In genomic region chr18:33440011-33440383, GRCh38 we compare ENCODE assay signal across 9 cellular contexts. TPM values are rescaled to one million over a fixed set of nuclear protein-coding genes. Genes with fewer than 3 reads are reported as not detected.
A peak's percentile ranks its signal among the peaks of the same experiment; 100 is the strongest.
DNase-seq lines count a peak whose midpoint lies in the region; ATAC-seq, FAIRE-seq and TF ChIP-seq lines count a peak whose summit lies in the region.
"Had no signal": no experiment of that assay in that cellular context is flagged by ENCODE, and none has a peak within 500 bp of the region (broad histone marks: within the 10 kb centered on the region; RNA-seq: fewer than 3 reads in every experiment).

No MANE protein-coding gene starts in this region.

- FAIRE-seq in small intestine (lab: Jason Lieb, UNC): no peak
- FAIRE-seq: GM18507 had no signal

- H3K9me3 ChIP-seq in iPS-15b (ENCODE audit: control insufficient read depth, insufficient read depth, low read length): no peaks in the 10 kb centered on the region
- H3K9me3 ChIP-seq in small intestine (ENCODE audit: control insufficient read depth, low read depth): no peaks in the 10 kb centered on the region

- no peak overlapping the region for H3K27ac ChIP-seq in small intestine (ENCODE audit: low read depth in 1 of 2, low read length in 1 of 2)

- WGBS in small intestine, 3 donors: 3 to 7% (median 7%) methylated on average over 9 of the region's 9 CpGs
- 2 to 4% methylated on average over 9 of the region's 9 CpGs for WGBS in lower leg skin, 2 donors

- no peak for ATAC-seq in HG02973 (IDR thresholded peaks at IDR 0.05; ENCODE audit: unreplicated experiment)

- H3K9ac ChIP-seq in iPS-15b (ENCODE audit: low read depth, low read length): no peak overlapping the region

- H3K36me3 ChIP-seq in iPS-15b (ENCODE audit: control insufficient read depth, insufficient read depth, low read length) (no peaks in the 10 kb centered on the region), small intestine (ENCODE audit: control insufficient read depth in 2 of 2, insufficient read depth in 2 of 2, low read length in 2 of 2) (no peaks in the 10 kb centered on the region)

- H3K4me3 ChIP-seq in iPS-15b (ENCODE audit: low read depth, low read length) (peak overlapping the region; percentile 70), small intestine (ENCODE audit: low read depth in 1 of 2, low read length in 2 of 2) (peak overlapping the region in 1 of 2 donors; percentile 24), lower leg skin (ENCODE audit: low read depth, poor library complexity, severe bottlenecking) (no peak overlapping the region)

- DNase-seq in COLO668 (lab: John Stamatoyannopoulos, UW; ENCODE audit: unreplicated experiment): peak; percentile 67
- peak; percentile 50 for DNase-seq in NCI-H128 (lab: John Stamatoyannopoulos, UW; ENCODE audit: unreplicated experiment)
- peak; percentile 80 for DNase-seq in astrocyte of the hippocampus (ENCODE audit: low read depth, low spot score)
- peak; percentile 38 for DNase-seq in small intestine
- no peak for DNase-seq in NK-92 (lab: John Stamatoyannopoulos, UW; ENCODE audit: unreplicated experiment)
- DNase-seq in lower leg skin (ENCODE audit: low spot score in 2 of 2): no peak

- TF ChIP-seq POLR2A in lower leg skin (IDR thresholded peaks at IDR 0.05): no peak

- H3K4me1 ChIP-seq in iPS-15b (ENCODE audit: control insufficient read depth, insufficient read depth, low read length) (no peaks in the 10 kb centered on the region), small intestine (ENCODE audit: control insufficient read depth in 2 of 2, insufficient read depth in 1 of 2, low read depth in 1 of 2, low read length in 1 of 2) (no peaks in the 10 kb centered on the region)

- peaks cover 22% of the 10 kb centered on the region for H3K27me3 ChIP-seq in iPS-15b (ENCODE audit: control insufficient read depth, insufficient read depth, low read length)
- no peaks in the 10 kb centered on the region for H3K27me3 ChIP-seq in small intestine (ENCODE audit: control insufficient read depth in 2 of 2, insufficient read depth in 2 of 2, low read length in 2 of 2)

- intact Hi-C loops in lower leg skin (cut with DNase I; ENCODE audit: low total_unique reads): no loop called here

- no peak for TF ChIP-seq CTCF in lower leg skin (IDR thresholded peaks at IDR 0.05)

RNA-seq across cellular contexts. Expression of gene CCDC178, which starts 0.5 kb away (rescaled TPM):
- under 1 TPM in 1 of 3 donors, not detected in 2; 0.45 TPM for polyA plus RNA-seq in small intestine
- 1 to 10 TPM in 1 of 4 donors, under 1 TPM in 1, not detected in 2; 0.39 to 1.4 TPM for total RNA-seq in lower leg skin

Comparison
In these comparisons a context has a peak if more than half of its experiments do, and no peak if none do; other contexts are left out.
1. DNase-seq: peak in COLO668 (single experiment), NCI-H128 (single experiment), astrocyte of the hippocampus (single experiment) and small intestine (single experiment); none in NK-92 (single experiment) and lower leg skin (0 of 2).